8 cellular contexts compared by ENCODE assay signal in the genomic region with DNA sequence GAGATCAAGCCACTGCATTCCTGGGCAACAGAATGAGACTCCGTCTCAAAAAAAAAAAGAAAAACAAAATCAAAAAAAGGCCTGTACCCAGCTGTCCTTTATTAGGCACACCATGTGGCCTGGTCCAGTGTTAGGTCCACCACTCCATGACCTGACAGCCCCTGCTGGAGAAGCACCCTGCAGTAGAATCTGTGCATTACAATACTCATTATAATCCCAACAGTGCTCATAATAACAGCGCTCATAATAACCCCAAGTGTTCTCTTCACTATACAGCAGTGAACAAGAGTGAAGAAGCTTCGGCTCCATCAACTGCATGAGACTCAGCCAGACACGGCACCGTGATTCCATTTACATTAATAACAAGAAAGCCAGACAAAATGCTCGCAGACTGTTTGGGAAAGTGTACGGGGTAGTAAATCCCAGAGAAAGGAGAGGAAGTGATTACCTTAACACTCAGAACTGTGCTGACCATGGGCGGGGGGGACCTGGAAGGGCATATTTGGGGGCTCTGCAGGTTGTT. TPM values are rescaled to one million over a fixed set of nuclear protein-coding genes. Genes with fewer than 3 reads are reported as not detected.
A peak's percentile ranks its signal among the peaks of the same experiment; 100 is the strongest.
DNase-seq lines count a peak whose midpoint lies in the region; ATAC-seq and TF ChIP-seq lines count a peak whose summit lies in the region.

No MANE protein-coding gene starts in this region.

- H3K4me3 ChIP-seq in right atrium auricular region (no peak overlapping the region), mesodermal cell (ENCODE audit: extremely low read depth, insufficient read depth, low read length, poor library complexity, severe bottlenecking) (no peak overlapping the region), uterus (no peak overlapping the region)

- H3K9me3 ChIP-seq in right atrium auricular region = no peaks in the 10 kb centered on the region
- no peaks in the 10 kb centered on the region for H3K9me3 ChIP-seq in mesodermal cell (ENCODE audit: control insufficient read depth, low read length)
- no peaks in the 10 kb centered on the region for H3K9me3 ChIP-seq in uterus

- H3K4me1 Mint-ChIP-seq in WTC11 = peaks cover 14% of the 10 kb centered on the region

- WGBS in mesodermal cell (ENCODE audit: insufficient coverage in 2 of 2), 2 experiments = 93 to 100% methylated on average over 2 to 3 of the region's 8 CpGs

- H3K4me1 ChIP-seq in right atrium auricular region = peaks cover 0 to 21% of the 10 kb centered on the region in 2 donors
- H3K4me1 ChIP-seq in mesodermal cell (ENCODE audit: control insufficient read depth, insufficient read depth, low read length, poor library complexity, severe bottlenecking) = peaks cover 33% of the 10 kb centered on the region
- H3K4me1 ChIP-seq in uterus = peaks cover 0 to 5% of the 10 kb centered on the region in 2 donors

- CTCF ChIA-PET in WTC11 (lab: Charles Lee) = interaction anchor here (0.7 to 22.9 kb wide), 15 partner anchors 10 to 116 kb away, joined by 3 to 372 read pairs (median 9); a partner anchor contains a TSS

- no peak for DNase-seq in right atrium auricular region (ENCODE audit: low spot score)
- no peak for DNase-seq in Right ventricle myocardium superior
- DNase-seq in WTC11 (ENCODE audit: low spot score) = no peak
- no peak for DNase-seq in uterus
- DNase-seq in NCI-H187 (lab: John Stamatoyannopoulos, UW) = no peak
- DNase-seq in stimulated activated CD4-positive, alpha-beta T cell treated with anti-CD3 and anti-CD28 coated beads, Interleukin-12 subunit alpha, Interleukin-12 subunit beta, amount 100 ng/mL, for 4 hours = no peak

- H3K36me3 ChIP-seq in right atrium auricular region (no peaks in the 10 kb centered on the region), mesodermal cell (ENCODE audit: control insufficient read depth, insufficient read depth, low read length) (no peaks in the 10 kb centered on the region), uterus (no peaks in the 10 kb centered on the region)

- H3K27ac ChIP-seq in right atrium auricular region = peak overlapping the region; percentile 13 to 55
- H3K27ac ChIP-seq in mesodermal cell (ENCODE audit: low read depth, low read length, severe bottlenecking) = peak overlapping the region; percentile 10
- peak overlapping the region; percentile 60 to 62 for H3K27ac ChIP-seq in uterus

- H3K27me3 ChIP-seq in right atrium auricular region = no peaks in the 10 kb centered on the region
- no peaks in the 10 kb centered on the region for H3K27me3 ChIP-seq in uterus

- ATAC-seq in Right ventricle myocardium superior (ENCODE audit: poor library complexity) (no peak), WTC11 (no peak), HG03039 (IDR thresholded peaks at IDR 0.05; ENCODE audit: unreplicated experiment) (no peak)

- H3K27me3 Mint-ChIP-seq in WTC11 (ENCODE audit: low read depth) = no peaks in the 10 kb centered on the region

- TF ChIP-seq CTCF in right atrium auricular region (IDR thresholded peaks at IDR 0.05) (no peak), WTC11 (IDR thresholded peaks at IDR 0.05) (no peak), uterus (IDR thresholded peaks at IDR 0.05) (no peak)

- TF ChIP-seq POLR2A in uterus (IDR thresholded peaks at IDR 0.05) = no peak

- intact Hi-C loops in Right ventricle myocardium superior (cut with DNase I) = no loop called here
- intact Hi-C loops in uterus (cut with DNase I; ENCODE audit: low total_unique reads) = no loop called here

- no peaks in the 10 kb centered on the region for H3K9me3 Mint-ChIP-seq in WTC11

- H3K4me3 Mint-ChIP-seq in WTC11 = peak overlapping the region; percentile 34; the same call in 1 of the 2 replicates

- no peak overlapping the region for H3K27ac Mint-ChIP-seq in WTC11

- no peaks in the 10 kb centered on the region for H3K36me3 Mint-ChIP-seq in WTC11

- POLR2A ChIA-PET in WTC11 (lab: Charles Lee) = interaction anchor here (2.4 kb wide), 1 partner anchor 8 kb away, joined by 10 read pairs; no protein-coding TSS in a partner anchor

TF ChIP-seq in WTC11, 78 proteins besides CTCF, POLR2A, EP300 and RAD21:
- TF ChIP-seq, protein P1, sequence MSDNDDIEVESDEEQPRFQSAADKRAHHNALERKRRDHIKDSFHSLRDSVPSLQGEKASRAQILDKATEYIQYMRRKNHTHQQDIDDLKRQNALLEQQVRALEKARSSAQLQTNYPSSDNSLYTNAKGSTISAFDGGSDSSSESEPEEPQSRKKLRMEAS (CRISPR knock-in tag; IDR thresholded peaks at IDR 0.05) = no peak
- TF ChIP-seq, protein P2, sequence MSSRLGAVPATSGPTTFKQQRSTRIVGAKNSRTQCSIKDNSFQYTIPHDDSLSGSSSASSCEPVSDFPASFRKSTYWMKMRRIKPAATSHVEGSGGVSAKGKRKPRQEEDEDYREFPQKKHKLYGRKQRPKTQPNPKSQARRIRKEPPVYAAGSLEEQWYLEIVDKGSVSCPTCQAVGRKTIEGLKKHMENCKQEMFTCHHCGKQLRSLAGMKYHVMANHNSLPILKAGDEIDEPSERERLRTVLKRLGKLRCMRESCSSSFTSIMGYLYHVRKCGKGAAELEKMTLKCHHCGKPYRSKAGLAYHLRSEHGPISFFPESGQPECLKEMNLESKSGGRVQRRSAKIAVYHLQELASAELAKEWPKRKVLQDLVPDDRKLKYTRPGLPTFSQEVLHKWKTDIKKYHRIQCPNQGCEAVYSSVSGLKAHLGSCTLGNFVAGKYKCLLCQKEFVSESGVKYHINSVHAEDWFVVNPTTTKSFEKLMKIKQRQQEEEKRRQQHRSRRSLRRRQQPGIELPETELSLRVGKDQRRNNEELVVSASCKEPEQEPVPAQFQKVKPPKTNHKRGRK (CRISPR knock-in tag; IDR thresholded peaks at IDR 0.05; ENCODE audit: borderline replicate concordance) = no peak
- TF ChIP-seq ESRRA (CRISPR knock-in tag; IDR thresholded peaks at IDR 0.05; ENCODE audit: borderline replicate concordance) (no peak), ZNF232 (CRISPR knock-in tag; IDR thresholded peaks at IDR 0.05) (no peak), ZNF263 (CRISPR knock-in tag; IDR thresholded peaks at IDR 0.05; ENCODE audit: low read depth) (no peak)
- TF ChIP-seq, protein P3, sequence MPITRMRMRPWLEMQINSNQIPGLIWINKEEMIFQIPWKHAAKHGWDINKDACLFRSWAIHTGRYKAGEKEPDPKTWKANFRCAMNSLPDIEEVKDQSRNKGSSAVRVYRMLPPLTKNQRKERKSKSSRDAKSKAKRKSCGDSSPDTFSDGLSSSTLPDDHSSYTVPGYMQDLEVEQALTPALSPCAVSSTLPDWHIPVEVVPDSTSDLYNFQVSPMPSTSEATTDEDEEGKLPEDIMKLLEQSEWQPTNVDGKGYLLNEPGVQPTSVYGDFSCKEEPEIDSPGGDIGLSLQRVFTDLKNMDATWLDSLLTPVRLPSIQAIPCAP (CRISPR knock-in tag; IDR thresholded peaks at IDR 0.05) = no peak

RNA-seq across cellular contexts. Expression of a gene that starts 8.9 kb away (rescaled TPM):
- 10 to 100 TPM; 29.5 to 34.1 TPM for total RNA-seq in right atrium auricular region
- total RNA-seq in Right ventricle myocardium superior = 47.4 TPM
- total RNA-seq in WTC11 (2021) = 29.9 to 38.1 TPM (median 35.2 TPM) in 3 replicates
- polyA plus RNA-seq in mesodermal cell (2013, experiment 1 of 2) = 41.5 TPM
- 36.3 TPM for polyA plus RNA-seq in mesodermal cell (2013, experiment 2 of 2)
- total RNA-seq in uterus = 10 to 100 TPM in 3 of 4 donors, 1 to 10 TPM in 1; 3.5 to 78.7 (median 36.9) TPM

RNA-seq across cellular contexts. Expression of a gene that starts 29.7 kb away (rescaled TPM):
- 10 to 100 TPM; 16.0 to 24.1 TPM for total RNA-seq in right atrium auricular region
- total RNA-seq in Right ventricle myocardium superior = 11.5 TPM
- 25.2 to 31.4 TPM (median 27.6 TPM) in 3 replicates for total RNA-seq in WTC11 (2021)
- polyA plus RNA-seq in mesodermal cell (2013, experiment 1 of 2) = 13.8 TPM
- polyA plus RNA-seq in mesodermal cell (2013, experiment 2 of 2) = 11.5 TPM
- 10 to 100 TPM in 3 of 4 donors, 1 to 10 TPM in 1; 6.8 to 39.6 (median 18.4) TPM for total RNA-seq in uterus

RNA-seq across cellular contexts. Expression of a gene that starts 37.2 kb away (rescaled TPM):
- total RNA-seq in right atrium auricular region (10 to 100 TPM; 21.5 to 23.0 TPM), Right ventricle myocardium superior (20.6 TPM), WTC11 (2021) (8.7 to 10.2 TPM (median 9.1 TPM) in 3 replicates), uterus (10 to 100 TPM in 2 of 4 donors, 1 to 10 TPM in 2; 6.7 to 23.4 (median 13.0) TPM)
- polyA plus RNA-seq in mesodermal cell (2013, experiment 1 of 2) = 17.9 TPM
- 15.3 TPM for polyA plus RNA-seq in mesodermal cell (2013, experiment 2 of 2)

RNA-seq across cellular contexts. Expression of a gene that starts 42.8 kb away (rescaled TPM):
- total RNA-seq in right atrium auricular region (1 to 10 TPM in 1 of 2 donors, under 1 TPM in 1; 0.33 to 1.0 TPM), Right ventricle myocardium superior (0.35 TPM), WTC11 (2021) (14.9 to 21.6 TPM (median 17.3 TPM) in 3 replicates), uterus (1 to 10 TPM in 1 of 4 donors, under 1 TPM in 3; under 0.01 to 2.7 (median 0.30) TPM)
- polyA plus RNA-seq in mesodermal cell (2013, experiment 1 of 2) = 4.0 TPM
- polyA plus RNA-seq in mesodermal cell (2013, experiment 2 of 2) = 3.1 TPM

RNA-seq across cellular contexts. Expression of a gene that starts 48.4 kb away (rescaled TPM):
- total RNA-seq in right atrium auricular region = not detected
- total RNA-seq in Right ventricle myocardium superior = not detected
- total RNA-seq in WTC11 (2021) = 1.0 to 1.6 TPM (median 1.6 TPM) in 3 replicates
- not detected for polyA plus RNA-seq in mesodermal cell (2013, experiment 1 of 2)
- not detected for polyA plus RNA-seq in mesodermal cell (2013, experiment 2 of 2)
- not detected for total RNA-seq in uterus

Comparison
In these comparisons a context has a peak if more than half of its experiments do, and no peak if none do; other contexts are left out.
1. H3K27ac ChIP-seq: peak in every context shown above with its lines; median percentile 61 in uterus; 34 in right atrium auricular region; 10 in mesodermal cell.